Comparison of ENCODE assay signal across 15 cellular contexts in genomic region chr9:100088202-100088601, GRCh38. TPM values are rescaled to one million over a fixed set of nuclear protein-coding genes. Genes with fewer than 3 reads are reported as not detected.
DNase-seq lines count a peak whose midpoint lies in the region; ATAC-seq and TF ChIP-seq lines count a peak whose summit lies in the region.
"Had no signal": no experiment of that assay in that cellular context is flagged by ENCODE, and none has a peak within 500 bp of the region (broad histone marks: within the 10 kb centered on the region; RNA-seq: fewer than 3 reads in every experiment).

No MANE protein-coding gene starts in this region.

- DNase-seq in T-helper 2 cell treated with Interferon-gamma antibody and Interleukin-4, amounts not matched to agents 5 μg/mL and 100 μg/mL, for 36 hours (ENCODE audit: low spot score), result no peak
- DNase-seq in T-helper 2 cell (no peak), kidney glomerular epithelial cell (lab: John Stamatoyannopoulos, UW) (peak; percentile 32), gastrocnemius medialis (no peak), GM13977 (ENCODE audit: low spot score) (no peak)
- DNase-seq in effector CD8-positive, alpha-beta T cell (lab: John Stamatoyannopoulos, UW), result no peak
- DNase-seq: amygdala; naive thymus-derived CD8-positive, alpha-beta T cell; right lobe of liver; SK-N-SH had no signal

- H3K27me3 ChIP-seq in gastrocnemius medialis, result no peaks in the 10 kb centered on the region
- H3K27me3 ChIP-seq: right lobe of liver had no signal

- intact Hi-C loops in gastrocnemius medialis (cut with DNase I; ENCODE audit: low total_unique reads), result no loop called here

- H3K27me3 Mint-ChIP-seq in T-helper 2 cell treated with Interferon-gamma antibody and Interleukin-4, amounts not matched to agents 5 μg/mL and 100 μg/mL, for 36 hours (ENCODE audit: low read depth), result no peaks in the 10 kb centered on the region
- no peaks in the 10 kb centered on the region for H3K27me3 Mint-ChIP-seq in activated T-helper 17 cell treated with anti-CD3 and anti-CD28 coated beads, Interleukin-2, amount 50 U/mL, for 72 hours
- H3K27me3 Mint-ChIP-seq: naive thymus-derived CD8-positive, alpha-beta T cell had no signal

- H3K36me3 ChIP-seq in HEK293 (ENCODE audit: control insufficient read depth in 2 of 2, insufficient read depth in 1 of 2, low read length in 2 of 2) (no peaks in the 10 kb centered on the region), gastrocnemius medialis (no peaks in the 10 kb centered on the region)
- H3K36me3 ChIP-seq: right lobe of liver, thoracic aorta had no signal

- H3K9me3 Mint-ChIP-seq in T-helper 2 cell treated with Interferon-gamma antibody and Interleukin-4, amounts not matched to agents 5 μg/mL and 100 μg/mL, for 36 hours, result no peaks in the 10 kb centered on the region
- H3K9me3 Mint-ChIP-seq in activated T-helper 17 cell treated with anti-CD3 and anti-CD28 coated beads, Interleukin-2, amount 50 U/mL, for 72 hours, result no peaks in the 10 kb centered on the region
- H3K9me3 Mint-ChIP-seq: naive thymus-derived CD8-positive, alpha-beta T cell had no signal

- H3K4me3 Mint-ChIP-seq in T-helper 2 cell treated with Interferon-gamma antibody and Interleukin-4, amounts not matched to agents 5 μg/mL and 100 μg/mL, for 36 hours, result peak overlapping the region; percentile 64
- H3K4me3 Mint-ChIP-seq in activated T-helper 17 cell treated with anti-CD3 and anti-CD28 coated beads, Interleukin-2, amount 50 U/mL, for 72 hours, result peak overlapping the region; percentile 66

- in situ Hi-C loops in gastrocnemius medialis (cut with MboI; ENCODE audit: low sequenced_read_pairs in 4 of 4) (no loop called here), GM13977 (cut with MboI; ENCODE audit: low pct_unique_long_range_greater_than_20kb, low sequenced_read_pairs, unreplicated experiment) (no loop called here)

- no peak for TF ChIP-seq CTCF in HEK293 (tag by site-specific recombination; IDR thresholded peaks at IDR 0.05)
- no peak for TF ChIP-seq CTCF in gastrocnemius medialis (IDR thresholded peaks at IDR 0.05 in 4 of 5, conservative IDR thresholded peaks at IDR 0.05 in 1 of 5)
- no peak for TF ChIP-seq CTCF in GM13977 (IDR thresholded peaks at IDR 0.05; ENCODE audit: extremely low read depth, insufficient read depth, missing control alignments)

- CTCF ChIA-PET in HEK293 (lab: Yijun Ruan, JAX), result no interaction called here

- H3K4me3 ChIP-seq in HEK293 (ENCODE audit: low read depth, low read length) (no peak overlapping the region), gastrocnemius medialis (no peak overlapping the region)
- H3K4me3 ChIP-seq: right lobe of liver, thoracic aorta had no signal

- H3K4me1 ChIP-seq in HEK293 (ENCODE audit: control insufficient read depth, insufficient read depth, low read length), result peaks cover 16% of the 10 kb centered on the region
- H3K4me1 ChIP-seq in gastrocnemius medialis, result peaks cover 35 to 49% of the 10 kb centered on the region in 2 donors

- peak; percentile 58 for ATAC-seq in activated T-helper 17 cell treated with anti-CD3 and anti-CD28 coated beads, Interleukin-2, amount 50 U/mL, for 72 hours (replicated peaks)
- no peak for ATAC-seq in gastrocnemius medialis
- ATAC-seq: naive thymus-derived CD8-positive, alpha-beta T cell; right lobe of liver had no signal

- H3K27ac Mint-ChIP-seq in T-helper 2 cell treated with Interferon-gamma antibody and Interleukin-4, amounts not matched to agents 5 μg/mL and 100 μg/mL, for 36 hours, result peak overlapping the region; percentile 76
- H3K27ac Mint-ChIP-seq in activated T-helper 17 cell treated with anti-CD3 and anti-CD28 coated beads, Interleukin-2, amount 50 U/mL, for 72 hours, result peak overlapping the region; percentile 81

- H3K4me1 Mint-ChIP-seq in T-helper 2 cell treated with Interferon-gamma antibody and Interleukin-4, amounts not matched to agents 5 μg/mL and 100 μg/mL, for 36 hours (ENCODE audit: low read depth), result peaks cover 57% of the 10 kb centered on the region
- H3K4me1 Mint-ChIP-seq in activated T-helper 17 cell treated with anti-CD3 and anti-CD28 coated beads, Interleukin-2, amount 50 U/mL, for 72 hours, result peaks cover 58% of the 10 kb centered on the region

- no peak for TF ChIP-seq POLR2A in gastrocnemius medialis (IDR thresholded peaks at IDR 0.05)

- POLR2A ChIA-PET in HEK293 (lab: Yijun Ruan, JAX), result no interaction called here

- no peak overlapping the region for H3K27ac ChIP-seq in HEK293 (ENCODE audit: extremely low read depth, low read depth, low read length)
- no peak overlapping the region for H3K27ac ChIP-seq in gastrocnemius medialis
- H3K27ac ChIP-seq: 22Rv1, HL-60, right lobe of liver, thoracic aorta had no signal

- H3K36me3 Mint-ChIP-seq in T-helper 2 cell treated with Interferon-gamma antibody and Interleukin-4, amounts not matched to agents 5 μg/mL and 100 μg/mL, for 36 hours (ENCODE audit: low read depth), result peaks cover 2% of the 10 kb centered on the region
- H3K36me3 Mint-ChIP-seq in activated T-helper 17 cell treated with anti-CD3 and anti-CD28 coated beads, Interleukin-2, amount 50 U/mL, for 72 hours (ENCODE audit: low read depth), result peaks cover 8% of the 10 kb centered on the region

- no peaks in the 10 kb centered on the region for H3K9me3 ChIP-seq in HEK293 (ENCODE audit: control insufficient read depth, insufficient read depth, low read depth, low read length)
- H3K9me3 ChIP-seq in gastrocnemius medialis, result no peaks in the 10 kb centered on the region
- H3K9me3 ChIP-seq: right lobe of liver, SK-N-SH, thoracic aorta had no signal

TF ChIP-seq in HEK293, 187 proteins besides CTCF, POLR2A, EP300 and RAD21:
- TF ChIP-seq KLF17 (tag by site-specific recombination; IDR thresholded peaks at IDR 0.05), result no peak
- TF ChIP-seq BCL6B (tag by site-specific recombination; IDR thresholded peaks at IDR 0.05), result 0 out of 2 replicates have a peak, but pooled peaks have one; percentile 34

RNA-seq across cellular contexts. Expression of gene ERP44, which starts 10.6 kb away (rescaled TPM):
- total RNA-seq in activated T-helper 17 cell treated with anti-CD3 and anti-CD28 coated beads, Interleukin-2, amount 50 U/mL, for 72 hours, result 10 to 100 TPM; 11.1 to 13.9 TPM
- total RNA-seq in gastrocnemius medialis, result 10 to 100 TPM in 2 of 4 donors, 1 to 10 TPM in 2; 7.0 to 10.8 (median 9.7) TPM

RNA-seq across cellular contexts. Expression of gene INVS, which starts 10.8 kb away (rescaled TPM):
- 10 to 100 TPM; 15.3 to 17.7 TPM for total RNA-seq in activated T-helper 17 cell treated with anti-CD3 and anti-CD28 coated beads, Interleukin-2, amount 50 U/mL, for 72 hours
- total RNA-seq in gastrocnemius medialis, result 10 to 100 TPM in 1 of 4 donors, 1 to 10 TPM in 3; 5.5 to 13.9 (median 6.7) TPM
